ENCODE assay signal across 25 cellular contexts in genomic region chr3:47504113-47504512, GRCh38. TPM values are rescaled to one million over a fixed set of nuclear protein-coding genes. Genes with fewer than 3 reads are reported as not detected.
DNase-seq lines count a peak whose midpoint lies in the region; ATAC-seq, FAIRE-seq and TF ChIP-seq lines count a peak whose summit lies in the region.
"Had no signal": no experiment of that assay in that cellular context is flagged by ENCODE, and none has a peak within 500 bp of the region (broad histone marks: within the 10 kb centered on the region; RNA-seq: fewer than 3 reads in every experiment).

No MANE protein-coding gene starts in this region.

- TF ChIP-seq CTCF in HEK293 (tag by site-specific recombination; IDR thresholded peaks at IDR 0.05) (no peak), K562 (IDR thresholded peaks at IDR 0.05 in 2 of 3, conservative IDR thresholded peaks at IDR 0.05 in 1 of 3; ENCODE audit: insufficient read depth in 2 of 3, low read depth in 1 of 3, low read length in 3 of 3) (no peak), GM10266 (IDR thresholded peaks at IDR 0.05; ENCODE audit: control insufficient read depth, insufficient read depth, low read depth, missing control alignments) (no peak), testis (IDR thresholded peaks at IDR 0.05) (no peak)
- no peak for TF ChIP-seq CTCF in CD4-positive, alpha-beta T cell (IDR thresholded peaks at IDR 0.05)

- H3K36me3 Mint-ChIP-seq in CD4-positive, alpha-beta T cell (ENCODE audit: low read depth): peaks cover 73% of the 10 kb centered on the region

- no peak overlapping the region for H3K27ac Mint-ChIP-seq in CD4-positive, alpha-beta T cell
- H3K27ac Mint-ChIP-seq: HFFc6 had no signal

- H3K4ac ChIP-seq in trophoblast cell (ENCODE audit: low read depth, low read length): no peak overlapping the region

- no peaks in the 10 kb centered on the region for H3K27me3 ChIP-seq in K562 (ENCODE audit: control insufficient read depth in 2 of 2, insufficient read depth in 2 of 2, low read length in 2 of 2)
- H3K27me3 ChIP-seq in trophoblast cell (ENCODE audit: insufficient read depth, low read length): no peaks in the 10 kb centered on the region
- no peaks in the 10 kb centered on the region for H3K27me3 ChIP-seq in H7 (ENCODE audit: control insufficient read depth, insufficient read depth, low read length)
- H3K27me3 ChIP-seq in testis: no peaks in the 10 kb centered on the region
- H3K27me3 ChIP-seq in CD4-positive, alpha-beta T cell (ENCODE audit: control insufficient read depth, insufficient read depth, low read length): no peaks in the 10 kb centered on the region
- H3K27me3 ChIP-seq: BE2C; BLaER1 treated with 17β-estradiol and CSF1 and Interleukin-3, amounts not matched to agents 10 nM and 100 nM had no signal

- H4K12ac ChIP-seq in trophoblast cell (ENCODE audit: low read depth, low read length): no peak overlapping the region

- no peak overlapping the region for H2BK5ac ChIP-seq in trophoblast cell (ENCODE audit: low read depth, low read length, poor library complexity)

- no TSS peak for BruUV-seq in K562 (replicated peaks; lab: Mats Ljungman, UMichigan)

- no peak overlapping the region for H2BK12ac ChIP-seq in trophoblast cell (ENCODE audit: low read length)

- no peak overlapping the region for H3K14ac ChIP-seq in trophoblast cell (ENCODE audit: low read length)

- H3K4me2 ChIP-seq in K562 (ENCODE audit: insufficient read depth, low read length): no peak overlapping the region
- H3K4me2 ChIP-seq in trophoblast cell (ENCODE audit: low read length): no peak overlapping the region
- H3K4me2 ChIP-seq: A549; BLaER1 treated with 17β-estradiol and CSF1 and Interleukin-3, amounts not matched to agents 10 nM and 100 nM had no signal

- TF ChIP-seq POLR2A in K562 (conservative IDR thresholded peaks at IDR 0.05): no peak
- no peak for TF ChIP-seq POLR2A in testis (IDR thresholded peaks at IDR 0.05)

- TF ChIP-seq EP300 in K562 (IDR thresholded peaks at IDR 0.05; ENCODE audit: low read length): no peak

- H3K36me3 ChIP-seq in HEK293 (ENCODE audit: control insufficient read depth in 2 of 2, insufficient read depth in 1 of 2, low read length in 2 of 2): peaks cover 4 to 75% of the 10 kb centered on the region in 2 experiments; a peak in 2 of 3 replicates
- H3K36me3 ChIP-seq in K562 (ENCODE audit: control insufficient read depth, insufficient read depth, low read length): peaks cover 72% of the 10 kb centered on the region
- peaks cover 31 to 45% of the 10 kb centered on the region in 2 experiments for H3K36me3 ChIP-seq in trophoblast cell (ENCODE audit: control insufficient read depth in 1 of 2, insufficient read depth in 2 of 2, low read length in 2 of 2)
- H3K36me3 ChIP-seq in H7 (replicated peaks; ENCODE audit: control insufficient read depth, insufficient read depth, low read length): peaks cover 28% of the 10 kb centered on the region
- H3K36me3 ChIP-seq in testis (ENCODE audit: low read depth, missing control alignments): no peaks in the 10 kb centered on the region

- CTCF ChIA-PET in HEK293 (lab: Yijun Ruan, JAX) (no interaction called here), K562 (lab: Yijun Ruan, JAX; ENCODE audit: low intra/inter-chr PET ratio) (no interaction called here)
- CTCF ChIA-PET in CD4-positive, alpha-beta T cell (lab: Charles Lee): no interaction called here

- no peaks in the 10 kb centered on the region for H3K27me3 Mint-ChIP-seq in CD4-positive, alpha-beta T cell
- H3K27me3 Mint-ChIP-seq: CD4-positive, alpha-beta memory T cell had no signal

- no peak overlapping the region for H3K23ac ChIP-seq in trophoblast cell (ENCODE audit: low read length)

- no peaks in the 10 kb centered on the region for H4K20me1 ChIP-seq in K562 (replicated peaks; ENCODE audit: control insufficient read depth, insufficient read depth, low read length)

- H4K91ac ChIP-seq in trophoblast cell (ENCODE audit: low read depth, low read length): no peak overlapping the region

- no peaks in the 10 kb centered on the region for H3K9me3 Mint-ChIP-seq in CD4-positive, alpha-beta T cell
- H3K9me3 Mint-ChIP-seq: CD14-positive monocyte; CD4-positive, alpha-beta memory T cell; H9; HFFc6 had no signal

- no peak overlapping the region for H3K27ac ChIP-seq in HEK293 (ENCODE audit: extremely low read depth, low read depth, low read length)
- peak overlapping the region; percentile 8; the same call in 1 of the 3 replicates for H3K27ac ChIP-seq in K562 (ENCODE audit: extremely low read depth, low read depth, low read length)
- no peak overlapping the region for H3K27ac ChIP-seq in trophoblast cell (ENCODE audit: low read depth, low read length)
- no peak overlapping the region for H3K27ac ChIP-seq in testis
- H3K27ac ChIP-seq in CD4-positive, alpha-beta T cell (ENCODE audit: low read depth, low read length): no peak overlapping the region
- H3K27ac ChIP-seq: A549; BLaER1 treated with 17β-estradiol and CSF1 and Interleukin-3, amounts not matched to agents 10 nM and 100 nM had no signal

- in situ Hi-C loops in K562 (cut with MboI): no loop called here

- H3K79me2 ChIP-seq in K562 (ENCODE audit: control insufficient read depth, insufficient read depth, low read length): peaks cover 6% of the 10 kb centered on the region; the same call in 1 of the 3 replicates
- H3K79me2 ChIP-seq in trophoblast cell (ENCODE audit: control insufficient read depth, insufficient read depth, low read length, poor library complexity): no peaks in the 10 kb centered on the region

- no peak overlapping the region for H2AK5ac ChIP-seq in trophoblast cell (ENCODE audit: low read length)

- no peak for FAIRE-seq in K562 (lab: Jason Lieb, UNC)
- FAIRE-seq: A549, GM12892, H1 had no signal

- H3K9me3 ChIP-seq in HEK293 (ENCODE audit: control insufficient read depth, insufficient read depth, low read depth, low read length) (no peaks in the 10 kb centered on the region), K562 (replicated peaks; ENCODE audit: control insufficient read depth, insufficient read depth, low read depth, low read length) (no peaks in the 10 kb centered on the region), trophoblast cell (ENCODE audit: insufficient read depth, low read depth, low read length) (no peaks in the 10 kb centered on the region), testis (no peaks in the 10 kb centered on the region)
- no peaks in the 10 kb centered on the region for H3K9me3 ChIP-seq in CD4-positive, alpha-beta T cell (ENCODE audit: control insufficient read depth, low read length)
- H3K9me3 ChIP-seq: A549; BE2C; BLaER1 treated with 17β-estradiol and CSF1 and Interleukin-3, amounts not matched to agents 10 nM and 100 nM had no signal

- TF ChIP-seq RAD21 in K562 (CRISPR knock-in tag; conservative IDR thresholded peaks at IDR 0.05 in 1 of 2, IDR thresholded peaks at IDR 0.05 in 1 of 2): no peak

- peaks cover 3% of the 10 kb centered on the region for H3K9me1 ChIP-seq in K562 (ENCODE audit: control insufficient read depth, insufficient read depth, low read length)

- intact Hi-C loops in K562 (cut with micrococcal nuclease): no loop called here
- intact Hi-C loops in testis (cut with DNase I; ENCODE audit: low total_unique reads): no loop called here
- intact Hi-C loops in CD4-positive, alpha-beta T cell (cut with DNase I, micrococcal nuclease): no loop called here

- no peaks in the 10 kb centered on the region for H3K79me1 ChIP-seq in trophoblast cell (ENCODE audit: low read length)

- no peak overlapping the region for H3K18ac ChIP-seq in trophoblast cell (ENCODE audit: low read length)

- H2AFZ ChIP-seq in K562 (ENCODE audit: low read depth, low read length) (no peak overlapping the region), trophoblast cell (ENCODE audit: insufficient read depth, low read length, poor library complexity) (no peak overlapping the region)

- POLR2A ChIA-PET in HEK293 (lab: Yijun Ruan, JAX) (no interaction called here), K562 (lab: Yijun Ruan, JAX) (interaction anchor here (1.4 to 3.2 kb wide), 5 partner anchors 8 to 25 kb away, joined by 4 to 12 read pairs (median 6); partner anchors contain the start of gene ELP6)
- POLR2A ChIA-PET in CD4-positive, alpha-beta T cell (lab: Charles Lee): no interaction called here

- H3K4me3 Mint-ChIP-seq in CD4-positive, alpha-beta T cell: no peak overlapping the region
- H3K4me3 Mint-ChIP-seq: CD4-positive, alpha-beta memory T cell; H9; HFFc6 had no signal

- WGBS in K562 (ENCODE audit: insufficient coverage, low coverage, missing lambda C conversion rate): 64% methylated on average over 7 of the region's 7 CpGs
- WGBS in trophoblast cell (ENCODE audit: extremely low coverage, insufficient coverage, insufficient read length): no CpG with 5 or more reads among the region's 7 CpGs
- 82 to 84% methylated on average over 7 of the region's 7 CpGs for WGBS in testis, 2 donors

- peak; percentile 51 for ATAC-seq in K562
- no peak for ATAC-seq in CD4-positive, alpha-beta T cell (ENCODE audit: poor library complexity)
- ATAC-seq: A549, HCT116 had no signal

- H3K4me1 ChIP-seq in HEK293 (ENCODE audit: control insufficient read depth, insufficient read depth, low read length): no peaks in the 10 kb centered on the region
- H3K4me1 ChIP-seq in K562 (replicated peaks in 1 of 2; ENCODE audit: control insufficient read depth in 2 of 2, insufficient read depth in 2 of 2, low read length in 2 of 2): peaks cover 14 to 20% of the 10 kb centered on the region in 2 experiments; a peak in 4 of 5 replicates
- H3K4me1 ChIP-seq in trophoblast cell (ENCODE audit: control insufficient read depth in 1 of 2, insufficient read depth in 2 of 2, low read length in 2 of 2): no peaks in the 10 kb centered on the region
- no peaks in the 10 kb centered on the region for H3K4me1 ChIP-seq in testis
- H3K4me1 ChIP-seq: A549; BE2C; BLaER1 treated with 17β-estradiol and CSF1 and Interleukin-3, amounts not matched to agents 10 nM and 100 nM had no signal

- DNase-seq in K562 (ENCODE audit: extremely low read depth in 1 of 4, low spot score in 3 of 4): peak; percentile 36 to 55 (median 42)
- DNase-seq in trophoblast cell: no peak
- DNase-seq in H7: no peak
- DNase-seq in GM10266 (ENCODE audit: extremely low spot score): no peak
- no peak for DNase-seq in testis
- no peak for DNase-seq in CD4-positive, alpha-beta T cell
- DNase-seq: 8988T; ACHN; AML-193; BE2C; Calu3; CD4-positive, alpha-beta memory T cell; COR-L47; DMS53; DMS79 treated with DMSO at 0.1 percent for 48 hours; GF-D8; H9; HFFc6 had no signal

- peak overlapping the region in 1 of 2 experiments; percentile 5; a peak in 1 of 4 replicates for H3K9ac ChIP-seq in K562 (ENCODE audit: insufficient read depth in 1 of 2, low read depth in 2 of 2, low read length in 2 of 2)
- H3K9ac ChIP-seq in trophoblast cell (ENCODE audit: low read length): peak overlapping the region; percentile 11
- H3K9ac ChIP-seq: BLaER1 treated with 17β-estradiol and CSF1 and Interleukin-3, amounts not matched to agents 10 nM and 100 nM had no signal

- H2BK120ac ChIP-seq in trophoblast cell (ENCODE audit: insufficient read depth, low read length, poor library complexity): no peak overlapping the region

- H3K4me3 ChIP-seq in HEK293 (ENCODE audit: low read depth, low read length) (no peak overlapping the region), K562 (no peak overlapping the region), trophoblast cell (ENCODE audit: low read depth, low read length) (peak overlapping the region; percentile 27), H7 (ENCODE audit: insufficient read depth, low read depth, low read length) (no peak overlapping the region), testis (no peak overlapping the region)
- H3K4me3 ChIP-seq: A549; BLaER1 treated with 17β-estradiol and CSF1 and Interleukin-3, amounts not matched to agents 10 nM and 100 nM had no signal

- no peak overlapping the region for H4K8ac ChIP-seq in trophoblast cell (ENCODE audit: low read depth, low read length)

- no peaks in the 10 kb centered on the region for H3K4me1 Mint-ChIP-seq in CD4-positive, alpha-beta T cell (ENCODE audit: low read depth)
- H3K4me1 Mint-ChIP-seq: CD14-positive monocyte had no signal

RNA-seq across cellular contexts. Expression of gene ELP6, which starts 9.4 kb away (rescaled TPM):
- 150 and 300 TPM in 2 replicates for total RNA-seq in K562 (2011; cell fraction: chromatin; rRNA removed; ENCODE audit: low replicate concordance)
- total RNA-seq in K562 (2011; cell fraction: nucleolus; rRNA removed): 278 and 303 TPM in 2 replicates
- total RNA-seq in K562 (2011; cell fraction: nucleoplasm; rRNA removed): 246 and 254 TPM in 2 replicates
- total RNA-seq in K562 (2014; rRNA removed) (76.9 and 81.2 TPM in 2 replicates), K562 (2014; rRNA removed; fragmentation: Illumina TruSeq; extraction: Trizol) (70.8 and 83.3 TPM in 2 replicates), K562 (2015; rRNA removed; fragmentation: Illumina TruSeq; extraction: Trizol) (79.4 and 82.9 TPM in 2 replicates), K562 (2021) (76.9 and 77.0 TPM in 2 replicates), testis (10 to 100 TPM; 39.7 to 44.1 TPM)
- polyA plus RNA-seq in K562 (2011; rRNA removed) (166 and 198 TPM in 2 replicates), K562 (2014; fragmentation: Illumina TruSeq; extraction: Trizol) (77.7 and 80.1 TPM in 2 replicates), K562 (2014; fragmentation: Nextera tagmentation; extraction: Ambion mirVana) (100 to 1,000 TPM in 1 of 2 experiments, 10 to 100 TPM in 1; 86.1 to 136 TPM), K562 (2014; rRNA removed) (104 and 123 TPM in 2 replicates), testis (ENCODE audit: insufficient read depth, low read depth, low replicate concordance) (68.4 TPM)
- polyA plus RNA-seq in K562 (2011; cell fraction: cytosol; rRNA removed): 146 and 171 TPM in 2 replicates
- polyA plus RNA-seq in K562 (2011; cell fraction: nucleus; rRNA removed): 119 and 128 TPM in 2 replicates
- polyA plus RNA-seq in K562 (2012): 60.3 and 72.1 TPM in 2 replicates
- 111 and 112 TPM in 2 replicates for polyA minus RNA-seq in K562 (2011; rRNA and poly(A)+ RNA removed)
- polyA minus RNA-seq in K562 (2011; cell fraction: cytosol; rRNA and poly(A)+ RNA removed): 39.2 and 49.7 TPM in 2 replicates
- polyA minus RNA-seq in K562 (2011; cell fraction: nucleus; rRNA and poly(A)+ RNA removed): 104 and 153 TPM in 2 replicates
- polyA plus RNA-seq in trophoblast cell (2013): 17.1 and 18.9 TPM in 2 replicates
- 63.5 and 77.6 TPM in 2 replicates for total RNA-seq in H7 (2014; rRNA removed; shearing (Covaris generic))
- total RNA-seq in CD4-positive, alpha-beta T cell: 10 to 100 TPM; 11.0 to 12.3 TPM

RNA-seq across cellular contexts. Expression of gene SCAP, which starts 28.4 kb away (rescaled TPM):
- 248 and 515 TPM in 2 replicates for total RNA-seq in K562 (2011; cell fraction: chromatin; rRNA removed; ENCODE audit: low replicate concordance)
- total RNA-seq in K562 (2011; cell fraction: nucleolus; rRNA removed): 301 and 313 TPM in 2 replicates
- 253 and 254 TPM in 2 replicates for total RNA-seq in K562 (2011; cell fraction: nucleoplasm; rRNA removed)
- total RNA-seq in K562 (2014; rRNA removed): 60.7 and 87.6 TPM in 2 replicates
- total RNA-seq in K562 (2014; rRNA removed; fragmentation: Illumina TruSeq; extraction: Trizol): 29.7 and 37.8 TPM in 2 replicates
- 34.6 and 36.5 TPM in 2 replicates for total RNA-seq in K562 (2015; rRNA removed; fragmentation: Illumina TruSeq; extraction: Trizol)
- total RNA-seq in K562 (2021): 97.1 and 104 TPM in 2 replicates
- 31.3 and 55.8 TPM in 2 replicates for polyA plus RNA-seq in K562 (2011; rRNA removed)
- 39.6 and 62.6 TPM in 2 replicates for polyA plus RNA-seq in K562 (2011; cell fraction: cytosol; rRNA removed)
- polyA plus RNA-seq in K562 (2011; cell fraction: nucleus; rRNA removed): 124 and 159 TPM in 2 replicates
- 68.9 and 85.0 TPM in 2 replicates for polyA plus RNA-seq in K562 (2012)
- polyA plus RNA-seq in K562 (2014; fragmentation: Illumina TruSeq; extraction: Trizol): 48.2 and 61.1 TPM in 2 replicates
- 1 to 10 TPM; 2.6 to 3.2 TPM for polyA plus RNA-seq in K562 (2014; fragmentation: Nextera tagmentation; extraction: Ambion mirVana)
- polyA plus RNA-seq in K562 (2014; rRNA removed): 43.7 and 47.9 TPM in 2 replicates
- 74.0 and 80.8 TPM in 2 replicates for polyA minus RNA-seq in K562 (2011; rRNA and poly(A)+ RNA removed)
- 83.2 and 91.7 TPM in 2 replicates for polyA minus RNA-seq in K562 (2011; cell fraction: cytosol; rRNA and poly(A)+ RNA removed)
- 53.2 and 90.0 TPM in 2 replicates for polyA minus RNA-seq in K562 (2011; cell fraction: nucleus; rRNA and poly(A)+ RNA removed)
- 33.3 and 34.4 TPM in 2 replicates for polyA plus RNA-seq in trophoblast cell (2013)
- 104 and 112 TPM in 2 replicates for total RNA-seq in H7 (2014; rRNA removed; shearing (Covaris generic))
- total RNA-seq in testis: 100 to 1,000 TPM; 276 to 313 TPM
- 120 TPM for polyA plus RNA-seq in testis (ENCODE audit: insufficient read depth, low read depth, low replicate concordance)
- total RNA-seq in CD4-positive, alpha-beta T cell: 10 to 100 TPM; 58.3 to 60.3 TPM

Comparison
In these comparisons a context has a peak if more than half of its experiments do, and no peak if none do; other contexts are left out.
1. DNase-seq: peak in K562 (4 of 4); none in trophoblast cell (0 of 2), H7 (single experiment), GM10266 (single experiment), testis (single experiment) and CD4-positive, alpha-beta T cell (0 of 10).